Comparison of ENCODE assay signal across 18 cellular contexts in the genomic region with DNA sequence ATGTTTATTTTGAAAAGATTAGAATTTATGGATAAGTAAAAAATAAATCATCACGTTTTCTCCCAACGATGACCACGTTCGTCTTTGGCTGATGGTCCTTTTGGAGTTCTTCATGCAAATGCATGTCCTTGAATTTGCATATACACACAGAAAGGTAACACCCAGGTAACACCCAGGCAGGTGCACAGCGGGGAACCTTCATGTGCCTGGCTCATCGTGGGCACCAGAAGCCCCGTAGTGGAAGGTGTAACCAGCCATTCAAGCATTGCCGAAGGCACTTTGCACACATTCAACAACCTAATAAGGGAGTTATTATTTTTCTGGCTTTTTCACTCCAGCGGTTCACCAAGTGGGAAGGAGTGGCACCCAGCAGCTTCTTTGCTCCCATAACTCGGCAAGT.
A peak's percentile ranks its signal among the peaks of the same experiment; 100 is the strongest.
DNase-seq lines count a peak whose midpoint lies in the region; ATAC-seq and TF ChIP-seq lines count a peak whose summit lies in the region.
"Had no signal": no experiment of that assay in that cellular context is flagged by ENCODE, and none has a peak within 500 bp of the region (broad histone marks: within the 10 kb centered on the region; RNA-seq: fewer than 3 reads in every experiment).

No MANE protein-coding gene starts in this region.

- H3K4me1 Mint-ChIP-seq in activated naive CD8-positive, alpha-beta T cell treated with anti-CD3 and anti-CD28 coated beads, Interleukin-2, amount 10 ng/mL, durations not matched to agents 7 days and 5 days: no peaks in the 10 kb centered on the region
- H3K4me1 Mint-ChIP-seq in activated naive CD8-positive, alpha-beta T cell treated with anti-CD3 and anti-CD28 coated beads, Interleukin-2, amount 50 U/mL, for 24 hours: no peaks in the 10 kb centered on the region

- TF ChIP-seq CTCF in omental fat pad (IDR thresholded peaks at IDR 0.05): no peak

- peak; percentile 2 for DNase-seq in activated naive CD8-positive, alpha-beta T cell treated with anti-CD3 and anti-CD28 coated beads, Interleukin-2, amount 10 ng/mL, durations not matched to agents 7 days and 5 days
- no peak for DNase-seq in activated naive CD8-positive, alpha-beta T cell treated with anti-CD3 and anti-CD28 coated beads, Interleukin-2, amount 50 U/mL, for 24 hours
- DNase-seq in NCI-H526 (lab: John Stamatoyannopoulos, UW) (peak; percentile 89 to 92), omental fat pad (ENCODE audit: low spot score) (peak; percentile 2)
- DNase-seq in activated CD4-positive, CD25-positive, alpha-beta regulatory T cell treated with anti-CD3 and anti-CD28 coated beads, Interleukin-2, amount 50 U/mL, for 72 hours: no peak
- DNase-seq in effector CD4-positive, alpha-beta T cell: no peak
- DNase-seq: H7, MG63, NCI-H1092 treated with DMSO at 0.1 percent for 48 hours, NCI-H187 treated with DMSO at 0.1 percent for 48 hours, NCI-H2227 treated with DMSO at 0.1 percent for 48 hours, NCI-H774, SHP77 treated with DMSO at 0.1 percent for 48 hours had no signal

- ATAC-seq in activated naive CD8-positive, alpha-beta T cell treated with anti-CD3 and anti-CD28 coated beads, Interleukin-2, amount 10 ng/mL, durations not matched to agents 7 days and 5 days (ENCODE audit: low read depth): no peak
- no peak for ATAC-seq in activated naive CD8-positive, alpha-beta T cell treated with anti-CD3 and anti-CD28 coated beads, Interleukin-2, amount 50 U/mL, for 24 hours
- ATAC-seq in omental fat pad (ENCODE audit: low FRiP score): no peak
- no peak for ATAC-seq in GM18867 (IDR thresholded peaks at IDR 0.05; ENCODE audit: unreplicated experiment)
- ATAC-seq: A549, GM12878, HepG2, Panc1 had no signal

- no peaks in the 10 kb centered on the region for H3K27me3 Mint-ChIP-seq in activated naive CD8-positive, alpha-beta T cell treated with anti-CD3 and anti-CD28 coated beads, Interleukin-2, amount 10 ng/mL, durations not matched to agents 7 days and 5 days
- H3K27me3 Mint-ChIP-seq in activated naive CD8-positive, alpha-beta T cell treated with anti-CD3 and anti-CD28 coated beads, Interleukin-2, amount 50 U/mL, for 24 hours: no peaks in the 10 kb centered on the region

- no peak overlapping the region for H3K27ac Mint-ChIP-seq in activated naive CD8-positive, alpha-beta T cell treated with anti-CD3 and anti-CD28 coated beads, Interleukin-2, amount 10 ng/mL, durations not matched to agents 7 days and 5 days
- H3K27ac Mint-ChIP-seq in activated naive CD8-positive, alpha-beta T cell treated with anti-CD3 and anti-CD28 coated beads, Interleukin-2, amount 50 U/mL, for 24 hours: no peak overlapping the region

- POLR2A ChIA-PET in activated naive CD8-positive, alpha-beta T cell treated with anti-CD3 and anti-CD28 coated beads, Interleukin-2, amount 10 ng/mL, durations not matched to agents 7 days and 5 days (lab: Charles Lee): no interaction called here

- H3K9me3 Mint-ChIP-seq in activated naive CD8-positive, alpha-beta T cell treated with anti-CD3 and anti-CD28 coated beads, Interleukin-2, amount 10 ng/mL, durations not matched to agents 7 days and 5 days: no peaks in the 10 kb centered on the region
- H3K9me3 Mint-ChIP-seq in activated naive CD8-positive, alpha-beta T cell treated with anti-CD3 and anti-CD28 coated beads, Interleukin-2, amount 50 U/mL, for 24 hours: no peaks in the 10 kb centered on the region

- no peaks in the 10 kb centered on the region for H3K36me3 Mint-ChIP-seq in activated naive CD8-positive, alpha-beta T cell treated with anti-CD3 and anti-CD28 coated beads, Interleukin-2, amount 10 ng/mL, durations not matched to agents 7 days and 5 days
- peaks cover 9% of the 10 kb centered on the region for H3K36me3 Mint-ChIP-seq in activated naive CD8-positive, alpha-beta T cell treated with anti-CD3 and anti-CD28 coated beads, Interleukin-2, amount 50 U/mL, for 24 hours (ENCODE audit: low read depth)

- no peak overlapping the region for H3K4me3 Mint-ChIP-seq in activated naive CD8-positive, alpha-beta T cell treated with anti-CD3 and anti-CD28 coated beads, Interleukin-2, amount 10 ng/mL, durations not matched to agents 7 days and 5 days
- no peak overlapping the region for H3K4me3 Mint-ChIP-seq in activated naive CD8-positive, alpha-beta T cell treated with anti-CD3 and anti-CD28 coated beads, Interleukin-2, amount 50 U/mL, for 24 hours

Comparison
In these comparisons a context has a peak if more than half of its experiments do, and no peak if none do; other contexts are left out.
1. DNase-seq: peak in activated naive CD8-positive, alpha-beta T cell treated with anti-CD3 and anti-CD28 coated beads, Interleukin-2, amount 10 ng/mL, durations not matched to agents 7 days and 5 days (single experiment), NCI-H526 (2 of 2) and omental fat pad (single experiment); none in activated naive CD8-positive, alpha-beta T cell treated with anti-CD3 and anti-CD28 coated beads, Interleukin-2, amount 50 U/mL, for 24 hours (single experiment), activated CD4-positive, CD25-positive, alpha-beta regulatory T cell treated with anti-CD3 and anti-CD28 coated beads, Interleukin-2, amount 50 U/mL, for 72 hours (single experiment) and effector CD4-positive, alpha-beta T cell (single experiment).